ENCODE assay signal across 20 cellular contexts in the genomic region with DNA sequence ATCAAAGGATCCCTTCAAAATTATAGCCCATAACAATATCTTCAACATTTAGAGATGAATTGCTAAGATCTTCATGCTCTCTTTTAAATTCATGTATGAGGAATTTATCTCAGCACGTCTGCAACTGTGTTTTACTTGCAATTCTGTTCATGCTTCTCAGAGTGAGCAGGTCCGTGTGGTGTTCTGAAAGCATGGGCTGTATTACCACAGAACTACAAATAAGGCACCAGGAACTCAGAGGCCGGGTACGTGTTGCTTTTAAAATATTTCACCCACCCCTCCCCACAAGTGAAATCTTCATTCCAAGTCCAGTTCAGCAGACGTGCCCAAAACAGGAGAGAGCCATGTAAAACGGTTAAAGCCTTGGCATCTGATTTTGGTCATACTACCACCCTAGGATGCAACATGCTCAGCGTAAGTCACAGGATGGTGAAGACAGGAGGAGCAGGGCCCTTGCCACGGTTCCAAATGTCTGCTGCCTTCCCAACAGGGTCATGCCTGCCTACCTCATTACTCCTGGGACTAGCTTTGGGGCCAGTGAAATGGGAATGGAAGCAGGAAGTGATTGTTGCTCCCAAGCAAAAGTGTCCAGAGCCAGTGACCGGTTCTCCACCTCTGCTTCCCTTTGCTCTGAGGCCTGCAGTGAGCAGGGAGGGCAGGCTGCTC.
DNase-seq lines count a peak whose midpoint lies in the region; ATAC-seq, FAIRE-seq and TF ChIP-seq lines count a peak whose summit lies in the region.
"Had no signal": no experiment of that assay in that cellular context is flagged by ENCODE, and none has a peak within 500 bp of the region (broad histone marks: within the 10 kb centered on the region; RNA-seq: fewer than 3 reads in every experiment).

No MANE protein-coding gene starts in this region.

- H3K27ac ChIP-seq in BLaER1 (no peak overlapping the region), coronary artery (peak overlapping the region; percentile 78 to 91)
- H3K27ac ChIP-seq: HL-60 had no signal

- TF ChIP-seq CTCF in coronary artery (IDR thresholded peaks at IDR 0.05) = no peak
- TF ChIP-seq CTCF in endothelial cell (IDR thresholded peaks at IDR 0.05; ENCODE audit: unreplicated experiment) = no peak

- H3K36me3 Mint-ChIP-seq in endothelial cell (ENCODE audit: low read depth, unreplicated experiment) = peaks cover 8% of the 10 kb centered on the region

- H3K4me3 ChIP-seq in BLaER1 = no peak overlapping the region
- H3K4me3 ChIP-seq in coronary artery = peak overlapping the region; percentile 10
- H3K4me3 ChIP-seq: breast epithelium, K562, stomach had no signal

- H3K4me1 Mint-ChIP-seq in endothelial cell (ENCODE audit: unreplicated experiment) = peaks cover 39% of the 10 kb centered on the region

- no peak overlapping the region for H3K4me3 Mint-ChIP-seq in endothelial cell (ENCODE audit: unreplicated experiment)
- H3K4me3 Mint-ChIP-seq: activated T-cell treated with anti-CD3 and anti-CD28 coated beads, Interleukin-2, amount 50 U/mL, for 24 hours; neural crest cell had no signal

- DNase-seq in coronary artery (ENCODE audit: low spot score) (peak; percentile 75), sciatic nerve (ENCODE audit: low spot score) (no peak), HTR-8/SVneo (ENCODE audit: insufficient read length, low spot score) (no peak), kidney tubule cell (ENCODE audit: low spot score) (no peak), endothelial cell (ENCODE audit: low spot score) (no peak)
- DNase-seq in activated CD8-positive, alpha-beta memory T cell treated with anti-CD3 and anti-CD28 coated beads for 24 hours = no peak
- DNase-seq: activated T-cell treated with anti-CD3 and anti-CD28 coated beads, Interleukin-2, amount 50 U/mL, for 24 hours; BE2C; GF-D8; NCI-H1105; retina; stomach had no signal

- no peak overlapping the region for H3K9ac ChIP-seq in BLaER1

- H3K27me3 ChIP-seq in BLaER1 = no peaks in the 10 kb centered on the region
- H3K27me3 ChIP-seq: breast epithelium, stomach had no signal

- no peaks in the 10 kb centered on the region for H3K9me3 Mint-ChIP-seq in endothelial cell (ENCODE audit: unreplicated experiment)
- H3K9me3 Mint-ChIP-seq: neural crest cell had no signal

- no peaks in the 10 kb centered on the region for H3K36me3 ChIP-seq in BLaER1
- H3K36me3 ChIP-seq: BE2C, breast epithelium, stomach had no signal

- H3K4me1 ChIP-seq in BLaER1 = peaks cover 22% of the 10 kb centered on the region
- H3K4me1 ChIP-seq: BE2C, breast epithelium had no signal

- intact Hi-C loops in sciatic nerve (cut with DNase I) = no loop called here

- H3K4me2 ChIP-seq in BLaER1 = peak overlapping the region; percentile 35

- no peaks in the 10 kb centered on the region for H3K9me3 ChIP-seq in BLaER1
- H3K9me3 ChIP-seq: BE2C, breast epithelium, stomach had no signal

- no peaks in the 10 kb centered on the region for H4K20me1 ChIP-seq in BLaER1

- ATAC-seq in HG02798 (IDR thresholded peaks at IDR 0.05; ENCODE audit: poor library complexity, unreplicated experiment) = peak; percentile 26
- ATAC-seq in sciatic nerve = peak; percentile 22
- ATAC-seq: K562 had no signal

- no peak for FAIRE-seq in HTR-8/SVneo (lab: Jason Lieb, UNC)
- FAIRE-seq: islet of Langerhans, K562, TTC549 had no signal

- H3K27me3 Mint-ChIP-seq in endothelial cell (ENCODE audit: unreplicated experiment) = peaks cover 1% of the 10 kb centered on the region

- no peak overlapping the region for H3K27ac Mint-ChIP-seq in endothelial cell (ENCODE audit: unreplicated experiment)
- H3K27ac Mint-ChIP-seq: activated T-cell treated with anti-CD3 and anti-CD28 coated beads, Interleukin-2, amount 50 U/mL, for 24 hours had no signal
